In the genomic region with DNA sequence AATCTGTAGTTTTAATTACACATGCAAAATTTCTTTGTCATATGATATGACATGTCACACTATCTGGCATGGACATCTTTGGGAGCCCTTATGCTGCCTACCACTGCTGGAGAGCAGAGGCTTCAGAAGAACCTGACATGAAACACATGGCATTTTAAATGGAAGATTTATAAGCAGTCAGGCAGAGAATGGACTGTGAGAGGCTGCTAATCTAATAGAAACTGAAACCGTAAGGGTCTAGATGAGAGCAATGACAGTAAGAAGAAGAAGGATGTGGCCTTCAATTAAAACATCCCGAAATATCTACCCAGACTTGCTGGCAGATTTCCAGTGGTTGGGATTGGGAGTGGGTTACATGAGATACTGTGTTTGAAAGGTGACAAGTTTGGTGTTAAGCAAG, we compare ENCODE assay signal across 14 cellular contexts.
"Had no signal": no experiment of that assay in that cellular context is flagged by ENCODE, and none has a peak within 500 bp of the region (broad histone marks: within the 10 kb centered on the region; RNA-seq: fewer than 3 reads in every experiment).

No MANE protein-coding gene starts in this region.

- H3K4me1 Mint-ChIP-seq: activated naive CD8-positive, alpha-beta T cell treated with anti-CD3 and anti-CD28 coated beads, Interleukin-2, amount 10 ng/mL, durations not matched to agents 7 days and 5 days; naive thymus-derived CD4-positive, alpha-beta T cell; stimulated activated naive CD8-positive, alpha-beta T cell treated with anti-CD3 and anti-CD28 coated beads, Interleukin-15, amount 100 ng/mL, for 72 hours had no signal

- H3K4me3 ChIP-seq: esophagus muscularis mucosa, right atrium auricular region, skin epidermis, thoracic aorta had no signal

- H3K4me3 Mint-ChIP-seq: activated CD8-positive, alpha-beta T cell treated with anti-CD3 and anti-CD28 coated beads for 36 hours; activated naive CD8-positive, alpha-beta T cell treated with anti-CD3 and anti-CD28 coated beads, Interleukin-2, amount 10 ng/mL, durations not matched to agents 7 days and 5 days; activated T-cell treated with anti-CD3 and anti-CD28 coated beads, Interleukin-2, amount 50 U/mL, for 72 hours; naive thymus-derived CD4-positive, alpha-beta T cell; stimulated activated naive CD8-positive, alpha-beta T cell treated with anti-CD3 and anti-CD28 coated beads, Interleukin-15, amount 100 ng/mL, for 72 hours had no signal

- H3K36me3 ChIP-seq: esophagus muscularis mucosa, neutrophil, right atrium auricular region, thoracic aorta had no signal

- DNase-seq: activated CD8-positive, alpha-beta memory T cell treated with anti-CD3 and anti-CD28 coated beads, Interleukin-2, amount 50 U/mL, for 4 hours; activated CD8-positive, alpha-beta T cell treated with anti-CD3 and anti-CD28 coated beads for 36 hours; activated naive CD8-positive, alpha-beta T cell treated with anti-CD3 and anti-CD28 coated beads, Interleukin-2, amount 10 ng/mL, durations not matched to agents 7 days and 5 days; activated T-cell treated with anti-CD3 and anti-CD28 coated beads, Interleukin-2, amount 50 U/mL, for 72 hours; anterior cingulate cortex; left colon; naive thymus-derived CD4-positive, alpha-beta T cell; stimulated activated CD4-positive, alpha-beta T cell treated with anti-CD3 and anti-CD28 coated beads, Interleukin-4, amount 100 ng/mL, for 4 hours; stimulated activated naive CD8-positive, alpha-beta T cell treated with anti-CD3 and anti-CD28 coated beads, Interleukin-15, amount 100 ng/mL, for 72 hours had no signal

- H3K27me3 ChIP-seq: esophagus muscularis mucosa, neutrophil, right atrium auricular region had no signal

- H3K36me3 Mint-ChIP-seq: activated naive CD8-positive, alpha-beta T cell treated with anti-CD3 and anti-CD28 coated beads, Interleukin-2, amount 10 ng/mL, durations not matched to agents 7 days and 5 days; naive thymus-derived CD4-positive, alpha-beta T cell had no signal

- H3K4me1 ChIP-seq: esophagus muscularis mucosa, right atrium auricular region had no signal

- H3K9me3 ChIP-seq: esophagus muscularis mucosa, neutrophil, right atrium auricular region, thoracic aorta had no signal

- H3K9me3 Mint-ChIP-seq: activated CD8-positive, alpha-beta T cell treated with anti-CD3 and anti-CD28 coated beads for 36 hours; activated naive CD8-positive, alpha-beta T cell treated with anti-CD3 and anti-CD28 coated beads, Interleukin-2, amount 10 ng/mL, durations not matched to agents 7 days and 5 days; activated T-cell treated with anti-CD3 and anti-CD28 coated beads, Interleukin-2, amount 50 U/mL, for 72 hours; stimulated activated naive CD8-positive, alpha-beta T cell treated with anti-CD3 and anti-CD28 coated beads, Interleukin-15, amount 100 ng/mL, for 72 hours had no signal

- H3K27ac Mint-ChIP-seq: activated CD8-positive, alpha-beta T cell treated with anti-CD3 and anti-CD28 coated beads for 36 hours; activated naive CD8-positive, alpha-beta T cell treated with anti-CD3 and anti-CD28 coated beads, Interleukin-2, amount 10 ng/mL, durations not matched to agents 7 days and 5 days; activated T-cell treated with anti-CD3 and anti-CD28 coated beads, Interleukin-2, amount 50 U/mL, for 72 hours; naive thymus-derived CD4-positive, alpha-beta T cell; stimulated activated naive CD8-positive, alpha-beta T cell treated with anti-CD3 and anti-CD28 coated beads, Interleukin-15, amount 100 ng/mL, for 72 hours had no signal

- ATAC-seq: activated CD8-positive, alpha-beta T cell treated with anti-CD3 and anti-CD28 coated beads for 36 hours; activated T-cell treated with anti-CD3 and anti-CD28 coated beads, Interleukin-2, amount 50 U/mL, for 72 hours; left colon; naive thymus-derived CD4-positive, alpha-beta T cell; stimulated activated naive CD8-positive, alpha-beta T cell treated with anti-CD3 and anti-CD28 coated beads, Interleukin-15, amount 100 ng/mL, for 72 hours had no signal

- H3K27ac ChIP-seq: esophagus muscularis mucosa, neutrophil, right atrium auricular region, skin epidermis, thoracic aorta had no signal
